9 cellular contexts compared by ENCODE assay signal in the genomic region with DNA sequence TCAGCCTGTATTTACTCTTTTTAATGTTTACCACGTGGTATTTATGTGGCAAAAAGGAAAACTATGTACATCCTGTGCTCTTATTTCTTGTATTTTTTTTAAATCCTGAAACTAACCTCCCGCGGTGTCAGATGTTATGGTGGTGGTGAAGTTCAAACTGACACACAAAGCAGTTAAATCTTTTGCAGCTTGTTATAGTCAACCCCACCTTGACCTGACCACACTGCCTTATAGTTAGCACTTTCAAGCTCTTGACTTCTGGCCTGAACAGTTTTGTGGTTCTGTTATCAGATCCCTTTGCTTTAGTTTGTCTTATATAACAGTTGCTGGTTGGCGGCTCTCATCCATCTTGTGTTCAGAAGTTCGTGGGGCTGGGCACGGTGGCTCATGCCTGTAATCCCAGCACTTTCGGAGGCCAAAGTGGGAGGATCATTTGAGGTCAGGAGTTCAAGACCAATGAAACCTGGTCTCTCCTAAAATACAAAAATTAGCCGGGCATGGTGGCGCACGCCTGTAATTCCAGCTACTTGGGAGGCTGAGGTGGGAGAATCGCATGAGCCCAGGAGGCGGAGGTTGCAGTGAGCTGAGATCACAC. TPM values are rescaled to one million over a fixed set of nuclear protein-coding genes. Genes with fewer than 3 reads are reported as not detected.
DNase-seq lines count a peak whose midpoint lies in the region; ATAC-seq and TF ChIP-seq lines count a peak whose summit lies in the region.
"Had no signal": no experiment of that assay in that cellular context is flagged by ENCODE, and none has a peak within 500 bp of the region (broad histone marks: within the 10 kb centered on the region; RNA-seq: fewer than 3 reads in every experiment).

No MANE protein-coding gene starts in this region.

- 88% methylated on average over 11 of the region's 12 CpGs for WGBS in mesenchymal stem cell
- WGBS in transverse colon (ENCODE audit: low coverage in 1 of 2), 2 donors = 43 to 68% methylated on average over 6 to 12 of the region's 12 CpGs

- H3K36me3 ChIP-seq in cardiac muscle cell (peaks cover 32% of the 10 kb centered on the region), ascending aorta (peaks cover 30 to 32% of the 10 kb centered on the region in 2 donors), mesenchymal stem cell (ENCODE audit: control insufficient read depth in 1 of 2, insufficient read depth in 2 of 2, low read depth in 1 of 2, low read length in 2 of 2) (peaks cover 29% of the 10 kb centered on the region in 2 experiments), transverse colon (peaks cover 0 to 14% (median 5%) of the 10 kb centered on the region in 4 donors)

- H2BK120ac ChIP-seq in mesenchymal stem cell (ENCODE audit: low read depth, low read length) = no peak overlapping the region

- in situ Hi-C loops in transverse colon (cut with MboI; ENCODE audit: low pct_ligation_motif_present in 1 of 4, low pct_unique_long_range_greater_than_20kb in 1 of 4, low sequenced_read_pairs in 3 of 4) = loop anchor here in 3 of 4 donors (10.0 to 25.0 kb wide), 5 partner anchors 145 to 537 kb away; a partner anchor contains a TSS

- ATAC-seq in left ventricle myocardium superior (no peak), HG02798 (IDR thresholded peaks at IDR 0.05; ENCODE audit: poor library complexity, unreplicated experiment) (no peak)

- H2AFZ ChIP-seq in mesenchymal stem cell (ENCODE audit: low read depth, low read length) = no peak overlapping the region

- H3K4me1 ChIP-seq in cardiac muscle cell (ENCODE audit: low read depth) (peaks cover 10% of the 10 kb centered on the region), ascending aorta (peaks cover 4 to 19% of the 10 kb centered on the region in 2 donors), mesenchymal stem cell (ENCODE audit: control insufficient read depth, insufficient read depth, low read depth, low read length) (peaks cover 7% of the 10 kb centered on the region), transverse colon (peaks cover 14 to 28% (median 20%) of the 10 kb centered on the region in 4 donors)

- DNase-seq in cardiac muscle cell (ENCODE audit: low read depth in 1 of 2, low spot score in 1 of 2) (no peak), left ventricle myocardium superior (no peak), ascending aorta (ENCODE audit: low spot score in 2 of 2) (no peak), mesenchymal stem cell (peak; percentile 33), transverse colon (no peak), HCEC 1CT (no peak)
- no peak for DNase-seq in stimulated activated CD4-positive, alpha-beta T cell treated with anti-CD3 and anti-CD28 coated beads, Interleukin-1b, Interleukin-23, amount 100 ng/mL, for 48 hours
- DNase-seq: MV-4-11 had no signal

- intact Hi-C loops in left ventricle myocardium superior (cut with micrococcal nuclease) = no loop called here
- intact Hi-C loops in ascending aorta (cut with DNase I) = loop anchor here (10.0 kb wide), 3 partner anchors 365 to 1415 kb away; a partner anchor contains a TSS
- intact Hi-C loops in transverse colon (cut with DNase I; ENCODE audit: low total_unique reads) = loop anchor here (1.0 kb wide), 1 partner anchor 32 kb away; no protein-coding TSS in a partner anchor

- peak overlapping the region; percentile 98 for H3K9ac ChIP-seq in mesenchymal stem cell (ENCODE audit: low read length)

- H3K4me3 ChIP-seq in cardiac muscle cell (peak overlapping the region; percentile 54), ascending aorta (peak overlapping the region; percentile 87 to 91), mesenchymal stem cell (ENCODE audit: insufficient read depth in 1 of 2, low read depth in 1 of 2, low read length in 2 of 2) (peak overlapping the region in 1 of 2 experiments; percentile 95), transverse colon (peak overlapping the region in 1 of 4 donors; percentile 98)

- no peak overlapping the region for H2BK15ac ChIP-seq in mesenchymal stem cell (ENCODE audit: low read depth, poor library complexity, severe bottlenecking)

- H3K27ac ChIP-seq in cardiac muscle cell (peak overlapping the region; percentile 74), ascending aorta (peak overlapping the region; percentile 9 to 92), mesenchymal stem cell (ENCODE audit: low read length, poor library complexity, severe bottlenecking) (no peak overlapping the region), transverse colon (peak overlapping the region; percentile 92 to 96 (median 94))

- no peak overlapping the region for H2BK12ac ChIP-seq in mesenchymal stem cell (ENCODE audit: low read length in 2 of 2)

- H2BK5ac ChIP-seq in mesenchymal stem cell (ENCODE audit: low read depth, low read length, poor library complexity, severe bottlenecking) = no peak overlapping the region

- no peak for TF ChIP-seq EP300 in transverse colon (IDR thresholded peaks at IDR 0.05; ENCODE audit: low read depth)

- H3K27me3 ChIP-seq in cardiac muscle cell (no peaks in the 10 kb centered on the region), ascending aorta (no peaks in the 10 kb centered on the region), mesenchymal stem cell (ENCODE audit: control insufficient read depth in 1 of 2, insufficient read depth in 1 of 2, low read length in 2 of 2) (no peaks in the 10 kb centered on the region), transverse colon (no peaks in the 10 kb centered on the region)

- H3K4me2 ChIP-seq in mesenchymal stem cell (ENCODE audit: low read length, poor library complexity, severe bottlenecking) = peak overlapping the region; percentile 45

- no peak overlapping the region for H2AK5ac ChIP-seq in mesenchymal stem cell (ENCODE audit: low read length, severe bottlenecking)

- no peak overlapping the region for H3K4ac ChIP-seq in mesenchymal stem cell (ENCODE audit: low read depth in 1 of 2, low read length in 2 of 2)

- no peak for TF ChIP-seq POLR2A in transverse colon (IDR thresholded peaks at IDR 0.05)

- H3K9me3 ChIP-seq in cardiac muscle cell (ENCODE audit: low read depth) (no peaks in the 10 kb centered on the region), ascending aorta (no peaks in the 10 kb centered on the region), mesenchymal stem cell (ENCODE audit: control insufficient read depth, low read length) (no peaks in the 10 kb centered on the region), transverse colon (no peaks in the 10 kb centered on the region)

- TF ChIP-seq CTCF in cardiac muscle cell (IDR thresholded peaks at IDR 0.05; ENCODE audit: low read depth, low read length) (no peak), ascending aorta (IDR thresholded peaks at IDR 0.05) (no peak), transverse colon (IDR thresholded peaks at IDR 0.05) (no peak)

- no peak overlapping the region for H4K8ac ChIP-seq in mesenchymal stem cell (ENCODE audit: low read length)

- H3K14ac ChIP-seq in mesenchymal stem cell (ENCODE audit: low read length in 2 of 2) = no peak overlapping the region

- no peak overlapping the region for H3K18ac ChIP-seq in mesenchymal stem cell (ENCODE audit: low read depth in 1 of 2, low read length in 2 of 2)

- no peak overlapping the region for H4K91ac ChIP-seq in mesenchymal stem cell (ENCODE audit: low read length)

- H3K23ac ChIP-seq in mesenchymal stem cell (ENCODE audit: low read length in 2 of 2) = no peak overlapping the region

- H3K79me1 ChIP-seq in mesenchymal stem cell (replicated peaks; ENCODE audit: low read length, poor library complexity, severe bottlenecking) = peaks cover 25% of the 10 kb centered on the region

RNA-seq across cellular contexts. Expression of a gene that starts 2.1 kb away (rescaled TPM):
- total RNA-seq in cardiac muscle cell = 133 and 159 TPM in 2 replicates
- polyA plus RNA-seq in cardiac muscle cell = 78.5 and 85.7 TPM in 2 replicates
- 25.9 TPM for total RNA-seq in left ventricle myocardium superior
- 42.4 TPM for total RNA-seq in ascending aorta
- 8.3 TPM for polyA plus RNA-seq in mesenchymal stem cell (2013, experiment 1 of 2)
- polyA plus RNA-seq in mesenchymal stem cell (2013, experiment 2 of 2) = 7.7 TPM
- 10 to 100 TPM in 3 of 4 donors, 1 to 10 TPM in 1; 6.7 to 29.4 (median 20.9) TPM for total RNA-seq in transverse colon

RNA-seq across cellular contexts. Expression of a gene that starts 6.3 kb away (rescaled TPM):
- total RNA-seq in cardiac muscle cell (21.9 and 46.6 TPM in 2 replicates), left ventricle myocardium superior (6.6 TPM), ascending aorta (18.6 TPM), transverse colon (10 to 100 TPM in 1 of 4 donors, 1 to 10 TPM in 2, not detected in 1; 3.4 to 11.1 (median 7.1) TPM)
- polyA plus RNA-seq in cardiac muscle cell = 32.7 and 47.6 TPM in 2 replicates
- 5.5 TPM for polyA plus RNA-seq in mesenchymal stem cell (2013, experiment 1 of 2)
- 7.0 TPM for polyA plus RNA-seq in mesenchymal stem cell (2013, experiment 2 of 2)

RNA-seq across cellular contexts. Expression of a gene that starts 16.9 kb away (rescaled TPM):
- 52.3 and 78.0 TPM in 2 replicates for total RNA-seq in cardiac muscle cell
- 27.8 and 28.9 TPM in 2 replicates for polyA plus RNA-seq in cardiac muscle cell
- total RNA-seq in left ventricle myocardium superior = 177 TPM
- total RNA-seq in ascending aorta = 140 TPM
- 0.69 TPM for polyA plus RNA-seq in mesenchymal stem cell (2013, experiment 1 of 2)
- 0.88 TPM for polyA plus RNA-seq in mesenchymal stem cell (2013, experiment 2 of 2)
- total RNA-seq in transverse colon = 100 to 1,000 TPM in 2 of 4 donors, 10 to 100 TPM in 2; 69.5 to 132 (median 93.6) TPM

RNA-seq across cellular contexts. Expression of a gene that starts 47.1 kb away (rescaled TPM):
- total RNA-seq in cardiac muscle cell (18.9 and 25.9 TPM in 2 replicates), left ventricle myocardium superior (13.6 TPM), ascending aorta (36.0 TPM), transverse colon (10 to 100 TPM in 3 of 4 donors, 1 to 10 TPM in 1; 6.8 to 38.9 (median 24.9) TPM)
- 21.0 and 28.7 TPM in 2 replicates for polyA plus RNA-seq in cardiac muscle cell
- polyA plus RNA-seq in mesenchymal stem cell (2013, experiment 1 of 2) = 11.4 TPM
- 12.3 TPM for polyA plus RNA-seq in mesenchymal stem cell (2013, experiment 2 of 2)
